Comparison of ENCODE assay signal across 28 cellular contexts in genomic region chr5:84265739-84266464, GRCh38.
"Had no signal": no experiment of that assay in that cellular context is flagged by ENCODE, and none has a peak within 500 bp of the region (broad histone marks: within the 10 kb centered on the region; RNA-seq: fewer than 3 reads in every experiment).

No MANE protein-coding gene starts in this region.

- DNase-seq: colonic mucosa; effector CD8-positive, alpha-beta T cell; endodermal cell; foreskin fibroblast; gastrocnemius medialis; head of caudate nucleus; immature natural killer cell; islet precursor cell; kidney glomerular epithelial cell; left colon; left ventricle myocardium superior; lower lobe of right lung; natural killer cell; pancreas; stimulated activated CD4-positive, alpha-beta T cell treated with anti-CD3 and anti-CD28 coated beads, Interleukin-2, amount 100 ng/mL, for 24 hours; stimulated activated CD4-positive, alpha-beta T cell treated with anti-CD3 and anti-CD28 coated beads, Interleukin-4, amount 100 ng/mL, for 24 hours; stimulated activated naive CD4-positive, alpha-beta T cell treated with Interleukin-2 at 50 U/mL for 16 hours; stomach; thyroid gland; trophoblast cell had no signal

- H3K27ac ChIP-seq: colonic mucosa, epithelial cell of prostate, gastrocnemius medialis, lower lobe of right lung, neutrophil, pancreas, stomach, thyroid gland, vagina had no signal

- H3K36me3 Mint-ChIP-seq: immature natural killer cell; natural killer cell; stimulated activated effector memory CD8-positive, alpha-beta T cell treated with anti-CD3 and anti-CD28 coated beads, Interleukin-12 subunit alpha, Interleukin-12 subunit beta, amount 100 ng/mL, for 72 hours had no signal

- H3K27me3 Mint-ChIP-seq: dendritic cell treated with granulocyte-macrophage colony-stimulating factor and Interleukin-4, amounts not matched to agents 40 ng/mL and 50 ng/mL, for 4 days had no signal

- H3K36me3 ChIP-seq: colonic mucosa, gastrocnemius medialis, lower lobe of right lung, neutrophil, pancreas, stomach, thyroid gland, vagina had no signal

- H3K27ac Mint-ChIP-seq: dendritic cell treated with granulocyte-macrophage colony-stimulating factor and Interleukin-4, amounts not matched to agents 40 ng/mL and 50 ng/mL, for 4 days; endodermal cell; immature natural killer cell; natural killer cell; stimulated activated effector memory CD8-positive, alpha-beta T cell treated with anti-CD3 and anti-CD28 coated beads, Interleukin-12 subunit alpha, Interleukin-12 subunit beta, amount 100 ng/mL, for 72 hours had no signal

- H3K9me3 Mint-ChIP-seq: dendritic cell treated with granulocyte-macrophage colony-stimulating factor and Interleukin-4, amounts not matched to agents 40 ng/mL and 50 ng/mL, for 4 days; endodermal cell; neural crest cell had no signal

- H3K4me3 Mint-ChIP-seq: dendritic cell treated with granulocyte-macrophage colony-stimulating factor and Interleukin-4, amounts not matched to agents 40 ng/mL and 50 ng/mL, for 4 days; endodermal cell; immature natural killer cell; natural killer cell; neural crest cell; stimulated activated effector memory CD8-positive, alpha-beta T cell treated with anti-CD3 and anti-CD28 coated beads, Interleukin-12 subunit alpha, Interleukin-12 subunit beta, amount 100 ng/mL, for 72 hours had no signal

- H3K4me1 Mint-ChIP-seq: immature natural killer cell; natural killer cell; neural crest cell; stimulated activated effector memory CD8-positive, alpha-beta T cell treated with anti-CD3 and anti-CD28 coated beads, Interleukin-12 subunit alpha, Interleukin-12 subunit beta, amount 100 ng/mL, for 72 hours had no signal

- H3K27me3 ChIP-seq: colonic mucosa, gastrocnemius medialis, neutrophil, pancreas, stomach, thyroid gland, vagina had no signal

- ATAC-seq: esophagus mucosa; gastrocnemius medialis; left colon; left ventricle myocardium superior; lower lobe of right lung; natural killer cell; pancreas; sciatic nerve; stimulated activated effector memory CD8-positive, alpha-beta T cell treated with anti-CD3 and anti-CD28 coated beads, Interleukin-12 subunit alpha, Interleukin-12 subunit beta, amount 100 ng/mL, for 72 hours had no signal

- H3K4me3 ChIP-seq: colonic mucosa, gastrocnemius medialis, lower lobe of right lung, pancreas, stomach, thyroid gland, vagina had no signal

- H3K4me1 ChIP-seq: colonic mucosa, gastrocnemius medialis, lower lobe of right lung, pancreas, stomach, thyroid gland, vagina had no signal

- H3K9me3 ChIP-seq: colonic mucosa, gastrocnemius medialis, lower lobe of right lung, neutrophil, pancreas, stomach, thyroid gland, vagina had no signal
